ENCODE assay signal across 17 cellular contexts in the genomic region with DNA sequence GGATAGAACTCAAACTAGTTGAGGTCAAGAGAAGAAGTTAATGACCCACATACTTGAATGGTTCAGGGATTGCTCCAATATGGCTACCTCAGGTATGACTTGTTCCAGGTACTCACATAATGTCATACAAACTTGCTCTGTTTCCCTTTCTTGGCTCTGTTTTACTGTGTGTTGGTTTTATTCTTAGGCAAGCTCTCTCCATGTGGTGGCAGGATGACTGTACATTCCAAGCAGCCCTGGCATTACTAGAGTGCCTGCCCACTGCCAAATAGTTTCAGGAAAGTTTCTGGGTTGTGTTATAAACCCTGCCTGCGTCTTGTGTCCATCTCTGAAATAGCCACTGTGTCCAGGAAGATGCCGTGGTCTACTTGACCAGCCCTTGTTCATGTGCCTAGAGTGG.
"Had no signal": no experiment of that assay in that cellular context is flagged by ENCODE, and none has a peak within 500 bp of the region (broad histone marks: within the 10 kb centered on the region; RNA-seq: fewer than 3 reads in every experiment).

No MANE protein-coding gene starts in this region.

- H3K36me3 Mint-ChIP-seq: activated CD4-positive, alpha-beta memory T cell treated with anti-CD3 and anti-CD28 coated beads for 36 hours; activated naive CD8-positive, alpha-beta T cell treated with anti-CD3 and anti-CD28 coated beads, Interleukin-2, amount 10 ng/mL, durations not matched to agents 7 days and 5 days; brain had no signal

- H3K27ac Mint-ChIP-seq: activated CD4-positive, alpha-beta memory T cell treated with anti-CD3 and anti-CD28 coated beads for 36 hours; activated naive CD8-positive, alpha-beta T cell treated with anti-CD3 and anti-CD28 coated beads, Interleukin-2, amount 10 ng/mL, durations not matched to agents 7 days and 5 days; brain; stimulated activated naive CD8-positive, alpha-beta T cell treated with anti-CD3 and anti-CD28 coated beads, Interleukin-15, Interleukin-2, amounts not matched to agents 100 ng/mL and 50 ng/mL, for 24 hours; T-helper 1 cell treated with Interleukin-12 subunit alpha and Interleukin-12 subunit beta and Interleukin-4 antibody, amounts not matched to agents 30 μg/mL and 1 μg/mL, for 36 hours had no signal

- H3K4me3 Mint-ChIP-seq: activated CD4-positive, alpha-beta memory T cell treated with anti-CD3 and anti-CD28 coated beads for 36 hours; activated naive CD8-positive, alpha-beta T cell treated with anti-CD3 and anti-CD28 coated beads, Interleukin-2, amount 10 ng/mL, durations not matched to agents 7 days and 5 days; brain; stimulated activated naive CD8-positive, alpha-beta T cell treated with anti-CD3 and anti-CD28 coated beads, Interleukin-15, Interleukin-2, amounts not matched to agents 100 ng/mL and 50 ng/mL, for 24 hours; T-helper 1 cell treated with Interleukin-12 subunit alpha and Interleukin-12 subunit beta and Interleukin-4 antibody, amounts not matched to agents 30 μg/mL and 1 μg/mL, for 36 hours had no signal

- DNase-seq: activated CD4-positive, alpha-beta memory T cell treated with anti-CD3 and anti-CD28 coated beads for 36 hours; activated naive CD4-positive, alpha-beta T cell treated with Interleukin-2 at 50 U/mL for 16 hours; activated naive CD8-positive, alpha-beta T cell treated with anti-CD3 and anti-CD28 coated beads, Interleukin-2, amount 10 ng/mL, durations not matched to agents 7 days and 5 days; amygdala; central memory CD4-positive, alpha-beta T cell; left lung; midbrain; occipital lobe; transverse colon had no signal

- H3K4me3 ChIP-seq: coronary artery, left lung, right atrium auricular region, transverse colon, vagina had no signal

- FAIRE-seq: endometrium had no signal

- ATAC-seq: esophagus mucosa, left lung had no signal

- H3K4me1 Mint-ChIP-seq: activated naive CD8-positive, alpha-beta T cell treated with anti-CD3 and anti-CD28 coated beads, Interleukin-2, amount 10 ng/mL, durations not matched to agents 7 days and 5 days; brain had no signal

- H3K27me3 Mint-ChIP-seq: activated CD4-positive, alpha-beta memory T cell treated with anti-CD3 and anti-CD28 coated beads for 36 hours; activated naive CD8-positive, alpha-beta T cell treated with anti-CD3 and anti-CD28 coated beads, Interleukin-2, amount 10 ng/mL, durations not matched to agents 7 days and 5 days; brain; stimulated activated naive CD8-positive, alpha-beta T cell treated with anti-CD3 and anti-CD28 coated beads, Interleukin-15, Interleukin-2, amounts not matched to agents 100 ng/mL and 50 ng/mL, for 24 hours had no signal
